32 cellular contexts compared by ENCODE assay signal in the genomic region with DNA sequence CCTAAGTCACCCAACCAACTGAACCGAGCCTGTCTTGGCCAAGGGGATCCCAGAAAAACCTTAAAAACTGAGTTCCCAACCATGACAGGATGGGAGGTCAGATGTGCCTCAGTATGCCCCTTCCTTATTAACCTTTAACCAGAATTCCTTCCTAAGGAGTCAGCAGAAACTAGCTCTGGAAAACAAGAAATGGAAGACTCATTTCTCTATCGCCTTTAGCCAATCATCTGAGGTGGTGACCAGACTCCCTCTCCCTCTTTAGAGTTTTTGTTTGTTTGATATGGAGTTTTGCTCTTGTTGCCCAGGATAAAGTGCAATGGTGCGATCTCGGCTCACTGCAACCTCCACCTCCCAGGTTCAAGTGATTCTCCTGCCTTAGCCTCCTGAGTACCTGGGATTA. TPM values are rescaled to one million over a fixed set of nuclear protein-coding genes. Genes with fewer than 3 reads are reported as not detected.
"Had no signal": no experiment of that assay in that cellular context is flagged by ENCODE, and none has a peak within 500 bp of the region (broad histone marks: within the 10 kb centered on the region; RNA-seq: fewer than 3 reads in every experiment).

No MANE protein-coding gene starts in this region.

- FAIRE-seq: astrocyte, bronchial epithelial cell had no signal

- H3K27ac Mint-ChIP-seq: activated B cell treated with CpG ODN at 0.5 μM for 24 hours; activated CD4-positive, alpha-beta memory T cell treated with anti-CD3 and anti-CD28 coated beads, Interleukin-2, amount 10 ng/mL, durations not matched to agents 7 days and 5 days; activated CD4-positive, alpha-beta T cell treated with anti-CD3 and anti-CD28 coated beads, Interleukin-2, amount 10 ng/mL, durations not matched to agents 7 days and 5 days; activated naive CD8-positive, alpha-beta T cell; activated T-cell treated with anti-CD3 and anti-CD28 coated beads, Interleukin-2, amount 50 U/mL, for 24 hours; dendritic cell treated with granulocyte-macrophage colony-stimulating factor and Interleukin-4, amounts not matched to agents 40 ng/mL and 50 ng/mL, for 4 days; endodermal cell; T-helper 17 cell; T-helper 2 cell treated with Interferon-gamma antibody and Interleukin-4, amounts not matched to agents 5 μg/mL and 100 μg/mL, for 36 hours had no signal

- H3K4me3 Mint-ChIP-seq: activated B cell treated with CpG ODN at 0.5 μM for 24 hours; activated CD4-positive, alpha-beta memory T cell treated with anti-CD3 and anti-CD28 coated beads, Interleukin-2, amount 10 ng/mL, durations not matched to agents 7 days and 5 days; activated CD4-positive, alpha-beta T cell treated with anti-CD3 and anti-CD28 coated beads, Interleukin-2, amount 10 ng/mL, durations not matched to agents 7 days and 5 days; activated naive CD8-positive, alpha-beta T cell; activated T-cell treated with anti-CD3 and anti-CD28 coated beads, Interleukin-2, amount 50 U/mL, for 24 hours; activated T-helper 17 cell treated with anti-CD3 and anti-CD28 coated beads, Interleukin-2, amount 50 U/mL, for 72 hours; central memory CD8-positive, alpha-beta T cell; dendritic cell treated with granulocyte-macrophage colony-stimulating factor and Interleukin-4, amounts not matched to agents 40 ng/mL and 50 ng/mL, for 4 days; endodermal cell; T-helper 17 cell; T-helper 2 cell treated with Interferon-gamma antibody and Interleukin-4, amounts not matched to agents 5 μg/mL and 100 μg/mL, for 36 hours had no signal

- H3K36me3 Mint-ChIP-seq: activated naive CD8-positive, alpha-beta T cell had no signal

- H3K9me3 Mint-ChIP-seq: activated B cell treated with CpG ODN at 0.5 μM for 24 hours; activated CD4-positive, alpha-beta memory T cell treated with anti-CD3 and anti-CD28 coated beads, Interleukin-2, amount 10 ng/mL, durations not matched to agents 7 days and 5 days; activated T-cell treated with anti-CD3 and anti-CD28 coated beads, Interleukin-2, amount 50 U/mL, for 24 hours; activated T-helper 17 cell treated with anti-CD3 and anti-CD28 coated beads, Interleukin-2, amount 50 U/mL, for 72 hours; central memory CD8-positive, alpha-beta T cell; dendritic cell treated with granulocyte-macrophage colony-stimulating factor and Interleukin-4, amounts not matched to agents 40 ng/mL and 50 ng/mL, for 4 days; endodermal cell; T-helper 2 cell treated with Interferon-gamma antibody and Interleukin-4, amounts not matched to agents 5 μg/mL and 100 μg/mL, for 36 hours had no signal

- DNase-seq: activated B cell treated with CpG ODN at 0.5 μM for 24 hours; activated CD4-positive, alpha-beta memory T cell treated with anti-CD3 and anti-CD28 coated beads, Interleukin-2, amount 10 ng/mL, durations not matched to agents 7 days and 5 days; activated CD4-positive, alpha-beta T cell treated with anti-CD3 and anti-CD28 coated beads, Interleukin-2, amount 10 ng/mL, durations not matched to agents 7 days and 5 days; activated CD4-positive, alpha-beta T cell treated with anti-CD3 and anti-CD28 coated beads, Interleukin-2, amount 50 U/mL, for 4 hours; activated CD8-positive, alpha-beta memory T cell treated with anti-CD3 and anti-CD28 coated beads, Interleukin-2, amount 50 U/mL, for 48 hours; activated effector memory CD4-positive, alpha-beta T cell treated with Interleukin-2 at 50 U/mL for 16 hours; activated gamma-delta T cell treated with Interleukin-2 at 50 U/mL for 16 hours; activated naive CD4-positive, alpha-beta T cell treated with anti-CD3 and anti-CD28 coated beads, Interleukin-2, amount 50 U/mL, for 16 hours; activated naive CD4-positive, alpha-beta T cell treated with Interleukin-2 at 50 U/mL for 16 hours; activated T-cell treated with anti-CD3 and anti-CD28 coated beads for 4 hours; activated T-cell treated with anti-CD3 and anti-CD28 coated beads, Interleukin-2, amount 50 U/mL, for 24 hours; amniotic stem cell; anterior cingulate cortex; brain microvascular endothelial cell; dorsolateral prefrontal cortex; effector memory CD4-positive, alpha-beta T cell; endodermal cell; erythroblast; foreskin keratinocyte; gastrocnemius medialis; glutamatergic neuron; heart left ventricle; T-helper 17 cell; T1000; WERI-Rb-1 had no signal

- H3K27me3 Mint-ChIP-seq: activated B cell treated with CpG ODN at 0.5 μM for 24 hours; activated CD4-positive, alpha-beta memory T cell treated with anti-CD3 and anti-CD28 coated beads, Interleukin-2, amount 10 ng/mL, durations not matched to agents 7 days and 5 days; activated CD4-positive, alpha-beta T cell treated with anti-CD3 and anti-CD28 coated beads, Interleukin-2, amount 10 ng/mL, durations not matched to agents 7 days and 5 days; activated naive CD8-positive, alpha-beta T cell; activated T-cell treated with anti-CD3 and anti-CD28 coated beads, Interleukin-2, amount 50 U/mL, for 24 hours; activated T-helper 17 cell treated with anti-CD3 and anti-CD28 coated beads, Interleukin-2, amount 50 U/mL, for 72 hours; central memory CD8-positive, alpha-beta T cell; dendritic cell treated with granulocyte-macrophage colony-stimulating factor and Interleukin-4, amounts not matched to agents 40 ng/mL and 50 ng/mL, for 4 days; T-helper 17 cell had no signal

- H3K4me1 Mint-ChIP-seq: activated B cell treated with CpG ODN at 0.5 μM for 24 hours; central memory CD8-positive, alpha-beta T cell; T-helper 17 cell had no signal

RNA-seq across cellular contexts. Expression of gene SLC28A3, which starts 37.5 kb away (rescaled TPM):
- total RNA-seq: activated B cell treated with CpG ODN at 0.5 μM for 24 hours, T-helper 17 cell had no signal
